ENCODE assay signal across 8 cellular contexts in genomic region chr18:30970201-30970816, GRCh38.
DNase-seq lines count a peak whose midpoint lies in the region; ATAC-seq, FAIRE-seq and TF ChIP-seq lines count a peak whose summit lies in the region.

No MANE protein-coding gene starts in this region.

- in situ Hi-C loops in Panc1 (cut with HindIII; ENCODE audit: low pct_unique_long_range_greater_than_20kb, low sequenced_read_pairs), result no loop called here

- no peak overlapping the region; the same call in 2 of the 3 replicates for H3K4me3 ChIP-seq in A549
- no peak overlapping the region for H3K4me3 ChIP-seq in Panc1 (ENCODE audit: low read depth in 2 of 2, low read length in 2 of 2)

- H3K27ac ChIP-seq in A549, result no peak overlapping the region
- H3K27ac ChIP-seq in Panc1 (ENCODE audit: low read length), result no peak overlapping the region

- TF ChIP-seq CTCF in A549 (IDR thresholded peaks at IDR 0.05) (peak; percentile 56), Panc1 (IDR thresholded peaks at IDR 0.05) (peak; percentile 35; the same call in 1 of the 2 replicates)

- H3K27me3 ChIP-seq in Panc1 (ENCODE audit: control insufficient read depth, insufficient read depth, low read length), result no peaks in the 10 kb centered on the region

- H3K4me1 ChIP-seq in A549 (no peaks in the 10 kb centered on the region), Panc1 (ENCODE audit: control insufficient read depth, insufficient read depth, low read length) (no peaks in the 10 kb centered on the region)

- intact Hi-C loops in Panc1 (cut with micrococcal nuclease; ENCODE audit: unreplicated experiment), result loop anchor here (10.0 kb wide), 1 partner anchor 1096 kb away; no protein-coding TSS in a partner anchor

- CTCF ChIA-PET in A549 (lab: Yijun Ruan, JAX) (interaction anchor here (0.6 to 1.3 kb wide), 7 partner anchors 9 to 1121 kb away, joined by 3 to 5 read pairs (median 4); partner anchors contain the start of gene RNF138), Panc1 (lab: Charles Lee) (no interaction called here)

- TF ChIP-seq EP300 in A549 (IDR thresholded peaks at IDR 0.05), result no peak

- POLR2A ChIA-PET in A549 (lab: Yijun Ruan, JAX) (no interaction called here), Panc1 (lab: Charles Lee) (no interaction called here)

- H3K4me2 ChIP-seq in A549, result peak overlapping the region; percentile 59

- peak in 1 of 2 experiments; percentile 39; a peak in 1 of 6 replicates for ATAC-seq in A549
- ATAC-seq in Panc1, result no peak

- TF ChIP-seq POLR2A in A549 (IDR thresholded peaks at IDR 0.05; ENCODE audit: low read length) (no peak), GM12891 (IDR thresholded peaks at IDR 0.05; ENCODE audit: low read depth, low read length) (no peak)

- DNase-seq in A549 (ENCODE audit: low read depth in 1 of 2, low spot score in 1 of 2) (peak; percentile 6 to 44), HS-5 (ENCODE audit: low read depth) (peak; percentile 30), Panc1 (ENCODE audit: low read depth, low spot score) (no peak), fibroblast of the conjunctiva (ENCODE audit: low read depth) (peak; percentile 14), urothelium cell line (ENCODE audit: low spot score) (peak; percentile 2), GM12891 (ENCODE audit: insufficient read length, low spot score) (no peak), AG08395 (ENCODE audit: low spot score) (no peak)
- DNase-seq in activated CD4-positive, alpha-beta T cell treated with anti-CD3 and anti-CD28 coated beads, Interleukin-2, amount 50 U/mL, for 4 hours, result no peak

- 7% methylated on average over 7 of the region's 7 CpGs for WGBS in A549 (ENCODE audit: missing lambda C conversion rate)

- H3K36me3 ChIP-seq in Panc1 (ENCODE audit: control insufficient read depth, insufficient read depth, low read length), result no peaks in the 10 kb centered on the region

- peak; percentile 68 to 78 for TF ChIP-seq RAD21 in A549 (conservative IDR thresholded peaks at IDR 0.05 in 1 of 2, IDR thresholded peaks at IDR 0.05 in 1 of 2)

- no peaks in the 10 kb centered on the region for H3K9me3 ChIP-seq in A549
- H3K9me3 ChIP-seq in Panc1 (ENCODE audit: control insufficient read depth, insufficient read depth, low read depth, low read length), result no peaks in the 10 kb centered on the region

- no peak for FAIRE-seq in A549 (lab: Jason Lieb, UNC)
- FAIRE-seq in urothelium cell line (lab: Jason Lieb, UNC), result no peak
- no peak for FAIRE-seq in GM12891 (lab: Jason Lieb, UNC)

- no TSS peak for BruUV-seq in Panc1 (replicated peaks; lab: Mats Ljungman, UMichigan)

TF ChIP-seq in A549, 52 proteins besides CTCF, POLR2A, EP300 and RAD21:
- TF ChIP-seq SMC3 (IDR thresholded peaks at IDR 0.05) (peak; percentile 59), E2F6 (IDR thresholded peaks at IDR 0.05; ENCODE audit: borderline replicate concordance, low read depth) (no peak), CEBPB (IDR thresholded peaks at IDR 0.05) (peak; percentile 79 to 92)

TF ChIP-seq in GM12891, 5 proteins besides CTCF, POLR2A, EP300 and RAD21:
- no peak for TF ChIP-seq POU2F2 (IDR thresholded peaks at IDR 0.05; ENCODE audit: low read depth, low read length)

Comparison
In these comparisons a context has a peak if more than half of its experiments do, and no peak if none do; other contexts are left out.
1. DNase-seq: peak in A549 (2 of 2), HS-5 (single experiment), fibroblast of the conjunctiva (single experiment) and urothelium cell line (single experiment); none in Panc1 (single experiment), activated CD4-positive, alpha-beta T cell treated with anti-CD3 and anti-CD28 coated beads, Interleukin-2, amount 50 U/mL, for 4 hours (0 of 2), GM12891 (single experiment) and AG08395 (single experiment).